In genomic region chr1:109725510-109725909, GRCh38 we compare ENCODE assay signal across 20 cellular contexts. TPM values are rescaled to one million over a fixed set of nuclear protein-coding genes. Genes with fewer than 3 reads are reported as not detected.
DNase-seq lines count a peak whose midpoint lies in the region; TF ChIP-seq lines count a peak whose summit lies in the region.
"Had no signal": no experiment of that assay in that cellular context is flagged by ENCODE, and none has a peak within 500 bp of the region (broad histone marks: within the 10 kb centered on the region; RNA-seq: fewer than 3 reads in every experiment).

No MANE protein-coding gene starts in this region.

- H3K4me2 ChIP-seq in PC-9 = 0 out of 2 replicates have a peak overlapping the region, but pooled peaks have one; percentile 0
- no peak overlapping the region for H3K4me2 ChIP-seq in trophoblast cell (ENCODE audit: low read length)
- H3K4me2 ChIP-seq: KMS-11 had no signal

- peaks cover 4% of the 10 kb centered on the region; the same call in 1 of the 2 replicates for H3F3A ChIP-seq in PC-9 (ENCODE audit: insufficient read depth, low read depth)

- no peak overlapping the region for H2BK12ac ChIP-seq in trophoblast cell (ENCODE audit: low read length)

- H3K4me3 ChIP-seq in PC-9 = no peak overlapping the region
- H3K4me3 ChIP-seq in trophoblast cell (ENCODE audit: low read depth, low read length) = no peak overlapping the region
- H3K4me3 ChIP-seq in transverse colon = no peak overlapping the region
- H3K4me3 ChIP-seq: SJCRH30 had no signal

- H2BK120ac ChIP-seq in trophoblast cell (ENCODE audit: insufficient read depth, low read length, poor library complexity) = peak overlapping the region; percentile 46

- POLR2A ChIA-PET in PC-9 (lab: Charles Lee; ENCODE audit: unreplicated experiment) = no interaction called here

- peaks cover 5% of the 10 kb centered on the region for H3K9me3 Mint-ChIP-seq in endothelial cell (ENCODE audit: unreplicated experiment)
- H3K9me3 Mint-ChIP-seq in activated T-cell treated with anti-CD3 and anti-CD28 coated beads, Interleukin-2, amount 50 U/mL, for 24 hours = no peaks in the 10 kb centered on the region

- H3K36me3 Mint-ChIP-seq in endothelial cell (ENCODE audit: low read depth, unreplicated experiment) = peaks cover 12% of the 10 kb centered on the region
- H3K36me3 Mint-ChIP-seq in activated T-cell treated with anti-CD3 and anti-CD28 coated beads, Interleukin-2, amount 50 U/mL, for 24 hours (ENCODE audit: low read depth) = no peaks in the 10 kb centered on the region
- H3K36me3 Mint-ChIP-seq: CD14-positive monocyte had no signal

- CTCF ChIA-PET in PC-9 (lab: Charles Lee) = no interaction called here

- no peak overlapping the region for H4K8ac ChIP-seq in trophoblast cell (ENCODE audit: low read depth, low read length)

- no peak overlapping the region for H4K91ac ChIP-seq in trophoblast cell (ENCODE audit: low read depth, low read length)

- no peak overlapping the region for H3K23ac ChIP-seq in trophoblast cell (ENCODE audit: low read length)

- TF ChIP-seq POLR2A in transverse colon (IDR thresholded peaks at IDR 0.05) = no peak

- no peak overlapping the region for H3K27ac Mint-ChIP-seq in endothelial cell (ENCODE audit: unreplicated experiment)
- H3K27ac Mint-ChIP-seq in activated T-cell treated with anti-CD3 and anti-CD28 coated beads, Interleukin-2, amount 50 U/mL, for 24 hours = no peak overlapping the region
- H3K27ac Mint-ChIP-seq: H9 had no signal

- H3K27me3 ChIP-seq in PC-9 (ENCODE audit: insufficient read depth, low read depth) (no peaks in the 10 kb centered on the region), trophoblast cell (ENCODE audit: insufficient read depth, low read length) (no peaks in the 10 kb centered on the region), transverse colon (no peaks in the 10 kb centered on the region)

- no peak overlapping the region for H2AK5ac ChIP-seq in trophoblast cell (ENCODE audit: low read length)

- no peak for TF ChIP-seq CTCF in PC-9 (conservative IDR thresholded peaks at IDR 0.05)
- no peak for TF ChIP-seq CTCF in endothelial cell (IDR thresholded peaks at IDR 0.05; ENCODE audit: unreplicated experiment)
- TF ChIP-seq CTCF in transverse colon (IDR thresholded peaks at IDR 0.05) = no peak

- DNase-seq in PC-9 (no peak), endothelial cell (ENCODE audit: low spot score) (no peak), trophoblast cell (peak; percentile 66 to 83), NCI-H446 (lab: John Stamatoyannopoulos, UW) (no peak), transverse colon (no peak)
- DNase-seq in activated T-cell treated with anti-CD3 and anti-CD28 coated beads, Interleukin-2, amount 50 U/mL, for 24 hours = no peak
- DNase-seq: DMS 273 treated with DMSO at 0.1 percent for 48 hours, DND-41, H9, NCI-H1417, NCI-H187, NCI-H2107, NCI-H524 treated with DMSO at 0.1 percent for 48 hours, SJCRH30 had no signal

- no peak for TF ChIP-seq EP300 in transverse colon (IDR thresholded peaks at IDR 0.05; ENCODE audit: low read depth)

- H3K36me3 ChIP-seq in PC-9 (ENCODE audit: low read depth) = no peaks in the 10 kb centered on the region
- peaks cover 0 to 4% of the 10 kb centered on the region in 2 experiments for H3K36me3 ChIP-seq in trophoblast cell (ENCODE audit: control insufficient read depth in 1 of 2, insufficient read depth in 2 of 2, low read length in 2 of 2)
- H3K36me3 ChIP-seq in transverse colon = no peaks in the 10 kb centered on the region
- H3K36me3 ChIP-seq: SJCRH30 had no signal

- no peak overlapping the region for H3K9ac ChIP-seq in trophoblast cell (ENCODE audit: low read length)
- H3K9ac ChIP-seq: KMS-11 had no signal

- H3K9me2 ChIP-seq in PC-9 (ENCODE audit: insufficient read depth) = no peaks in the 10 kb centered on the region

- WGBS in trophoblast cell (ENCODE audit: extremely low coverage, insufficient coverage, insufficient read length) = no CpG with 5 or more reads among the region's 4 CpGs
- WGBS in transverse colon (ENCODE audit: low coverage in 1 of 2), 2 donors = 88 to 95% methylated on average over 4 of the region's 4 CpGs

- H3K14ac ChIP-seq in trophoblast cell (ENCODE audit: low read length) = no peak overlapping the region

- intact Hi-C loops in PC-9 (cut with micrococcal nuclease; ENCODE audit: unreplicated experiment) = no loop called here
- intact Hi-C loops in transverse colon (cut with DNase I; ENCODE audit: low total_unique reads) = no loop called here

- in situ Hi-C loops in transverse colon (cut with MboI; ENCODE audit: low pct_ligation_motif_present in 1 of 4, low pct_unique_long_range_greater_than_20kb in 1 of 4, low sequenced_read_pairs in 3 of 4) = no loop called here

- no peak overlapping the region; the same call in 1 of the 2 replicates for H2AFZ ChIP-seq in PC-9
- H2AFZ ChIP-seq in trophoblast cell (ENCODE audit: insufficient read depth, low read length, poor library complexity) = no peak overlapping the region

- H3K9me3 ChIP-seq in PC-9 (ENCODE audit: insufficient read depth, low read depth) (peaks cover 10% of the 10 kb centered on the region; the same call in 1 of the 2 replicates), trophoblast cell (ENCODE audit: insufficient read depth, low read depth, low read length) (peaks cover 7% of the 10 kb centered on the region), transverse colon (no peaks in the 10 kb centered on the region)
- H3K9me3 ChIP-seq: SJCRH30 had no signal

- H3K4me3 Mint-ChIP-seq in endothelial cell (ENCODE audit: unreplicated experiment) = peak overlapping the region; percentile 27
- H3K4me3 Mint-ChIP-seq in activated T-cell treated with anti-CD3 and anti-CD28 coated beads, Interleukin-2, amount 50 U/mL, for 24 hours = no peak overlapping the region
- H3K4me3 Mint-ChIP-seq: CD14-positive monocyte, H9 had no signal

- no peak overlapping the region for H3K18ac ChIP-seq in trophoblast cell (ENCODE audit: low read length)

- no peaks in the 10 kb centered on the region for H3K79me2 ChIP-seq in PC-9 (ENCODE audit: low read depth)
- no peaks in the 10 kb centered on the region for H3K79me2 ChIP-seq in trophoblast cell (ENCODE audit: control insufficient read depth, insufficient read depth, low read length, poor library complexity)

- no TSS peak for BruUV-seq in PC-9 (replicated peaks; lab: Mats Ljungman, UMichigan)

- no peak overlapping the region for H2BK5ac ChIP-seq in trophoblast cell (ENCODE audit: low read depth, low read length, poor library complexity)

- H3K4ac ChIP-seq in trophoblast cell (ENCODE audit: low read depth, low read length) = no peak overlapping the region

- no peak overlapping the region for H4K12ac ChIP-seq in trophoblast cell (ENCODE audit: low read depth, low read length)

- H4K20me1 ChIP-seq in PC-9 (ENCODE audit: insufficient read depth) = no peaks in the 10 kb centered on the region

- peaks cover 12% of the 10 kb centered on the region for H3K4me1 ChIP-seq in PC-9 (replicated peaks; ENCODE audit: insufficient read depth)
- H3K4me1 ChIP-seq in trophoblast cell (ENCODE audit: control insufficient read depth in 1 of 2, insufficient read depth in 2 of 2, low read length in 2 of 2) = peaks cover 10 to 20% of the 10 kb centered on the region in 2 experiments
- H3K4me1 ChIP-seq in transverse colon = peaks cover 0 to 4% (median under 1%) of the 10 kb centered on the region in 4 donors
- H3K4me1 ChIP-seq: SJCRH30 had no signal

- H3K27ac ChIP-seq in PC-9 (no peak overlapping the region), trophoblast cell (ENCODE audit: low read depth, low read length) (peak overlapping the region; percentile 71), transverse colon (no peak overlapping the region)
- H3K27ac ChIP-seq: KMS-11, RWPE1, SJCRH30 had no signal

- peaks cover 5% of the 10 kb centered on the region for H3K79me1 ChIP-seq in trophoblast cell (ENCODE audit: low read length)

- peaks cover 6% of the 10 kb centered on the region for H3K4me1 Mint-ChIP-seq in endothelial cell (ENCODE audit: unreplicated experiment)
- no peaks in the 10 kb centered on the region for H3K4me1 Mint-ChIP-seq in activated T-cell treated with anti-CD3 and anti-CD28 coated beads, Interleukin-2, amount 50 U/mL, for 24 hours (ENCODE audit: low read depth)

- peaks cover 3% of the 10 kb centered on the region for H3K27me3 Mint-ChIP-seq in endothelial cell (ENCODE audit: unreplicated experiment)
- H3K27me3 Mint-ChIP-seq in activated T-cell treated with anti-CD3 and anti-CD28 coated beads, Interleukin-2, amount 50 U/mL, for 24 hours = no peaks in the 10 kb centered on the region

RNA-seq across cellular contexts. Expression of gene GSTM5, which starts 13.5 kb away (rescaled TPM):
- total RNA-seq in PC-9 (2021) (not detected in 2 replicates), endothelial cell (ENCODE audit: unreplicated experiment) (27.9 TPM), transverse colon (1 to 10 TPM in 2 of 4 donors, not detected in 2; 1.2 to 1.4 TPM)
- not detected in 2 replicates for polyA plus RNA-seq in trophoblast cell (2013)
- total RNA-seq: H9, M059J had no signal
- polyA plus RNA-seq: CD14-positive monocyte had no signal

RNA-seq across cellular contexts. Expression of gene GSTM3, which starts 15.3 kb away (rescaled TPM):
- total RNA-seq in PC-9 (2021) = 101 and 110 TPM in 2 replicates
- 6.9 TPM for total RNA-seq in endothelial cell (ENCODE audit: unreplicated experiment)
- polyA plus RNA-seq in trophoblast cell (2013) = 67.7 and 68.6 TPM in 2 replicates
- 10 to 100 TPM in 3 of 4 donors, 1 to 10 TPM in 1; 8.2 to 34.1 (median 24.3) TPM for total RNA-seq in transverse colon

RNA-seq across cellular contexts. Expression of gene GSTM1, which starts 37.9 kb away (rescaled TPM):
- total RNA-seq in PC-9 (2021) (not detected in 2 replicates), endothelial cell (ENCODE audit: unreplicated experiment) (not detected), transverse colon (10 to 100 TPM in 1 of 4 donors, not detected in 3; 18.1 TPM)
- 3.6 and 3.8 TPM in 2 replicates for polyA plus RNA-seq in trophoblast cell (2013)
- total RNA-seq: G401, M059J, SJCRH30 had no signal

RNA-seq across cellular contexts. Expression of gene EPS8L3, which starts 38.2 kb away (rescaled TPM):
- total RNA-seq in PC-9 (2021) (0.68 and 1.2 TPM in 2 replicates), endothelial cell (ENCODE audit: unreplicated experiment) (not detected), transverse colon (100 to 1,000 TPM; 228 to 468 (median 363) TPM)
- polyA plus RNA-seq in trophoblast cell (2013) = not detected in 2 replicates
- total RNA-seq: G401, H9, M059J, SJCRH30 had no signal
- polyA plus RNA-seq: AG04450, CD14-positive monocyte had no signal

RNA-seq across cellular contexts. Expression of gene GSTM2, which starts 57.7 kb away (rescaled TPM):
- total RNA-seq in PC-9 (2021) (9.3 and 10.2 TPM in 2 replicates), endothelial cell (ENCODE audit: unreplicated experiment) (20.4 TPM), transverse colon (10 to 100 TPM; 27.0 to 87.5 (median 57.2) TPM)
- 7.6 and 7.7 TPM in 2 replicates for polyA plus RNA-seq in trophoblast cell (2013)

Comparison
In these comparisons a context has a peak if more than half of its experiments do, and no peak if none do; other contexts are left out.
1. DNase-seq: peak in trophoblast cell (2 of 2); none in PC-9 (0 of 2), endothelial cell (single experiment), NCI-H446 (0 of 2), transverse colon (single experiment) and activated T-cell treated with anti-CD3 and anti-CD28 coated beads, Interleukin-2, amount 50 U/mL, for 24 hours (single experiment).
2. RNA of gene GSTM5, which starts 13.5 kb away (total RNA-seq): 27.9 TPM in endothelial cell (single experiment); 1.2 to 1.4 TPM in transverse colon and not detected in PC-9; every median in the first group is over 10 times any median in the second.